Comparison of ENCODE assay signal across 2 cellular contexts in the genomic region with DNA sequence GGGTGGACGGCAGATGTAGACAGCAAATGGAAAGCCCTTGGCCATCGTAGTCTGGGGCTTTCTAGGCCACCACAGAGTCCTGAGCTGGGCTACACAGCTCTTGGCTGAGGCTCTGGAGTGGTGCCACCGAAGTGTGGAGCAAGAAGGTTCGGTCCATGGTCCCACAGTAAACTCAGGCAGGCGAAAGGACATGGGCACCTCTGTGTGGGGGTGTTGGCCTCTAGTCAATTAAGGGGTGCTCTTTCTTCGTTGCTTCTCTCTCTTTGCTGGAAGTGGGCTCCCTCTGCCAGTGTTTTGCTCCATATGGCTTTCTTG.
TF ChIP-seq lines count a peak whose summit lies in the region.

No MANE protein-coding gene starts in this region.

TF ChIP-seq in GM23338, 12 proteins besides CTCF, POLR2A, EP300 and RAD21:
- TF ChIP-seq ZNF114 (CRISPR knock-in tag; IDR thresholded peaks at IDR 0.05): no peak
- no peak for TF ChIP-seq CREB1 (CRISPR knock-in tag; IDR thresholded peaks at IDR 0.05; ENCODE audit: low read depth)
- no peak for TF ChIP-seq JUNB (IDR thresholded peaks at IDR 0.05; ENCODE audit: unreplicated experiment)
- TF ChIP-seq POLR2AphosphoS5 (IDR thresholded peaks at IDR 0.05; ENCODE audit: low read depth): no peak
- TF ChIP-seq ZNF331 (CRISPR knock-in tag; IDR thresholded peaks at IDR 0.05; ENCODE audit: low read depth): no peak

TF ChIP-seq in H1, 55 proteins besides CTCF, POLR2A, EP300 and RAD21:
- TF ChIP-seq CEBPB (IDR thresholded peaks at IDR 0.05; ENCODE audit: low read depth, low read length) (no peak), SP1 (IDR thresholded peaks at IDR 0.05; ENCODE audit: low read depth, low read length) (no peak), GTF2F1 (IDR thresholded peaks at IDR 0.05; ENCODE audit: borderline replicate concordance, low read depth, low read length) (no peak), SUZ12 (IDR thresholded peaks at IDR 0.05; ENCODE audit: low read length) (no peak), SIN3A (conservative IDR thresholded peaks at IDR 0.05 in 1 of 2, IDR thresholded peaks at IDR 0.05 in 1 of 2; ENCODE audit: low read depth in 1 of 2, low read length in 2 of 2) (no peak), CTBP2 (IDR thresholded peaks at IDR 0.05; ENCODE audit: borderline replicate concordance, insufficient read depth, insufficient read length, low read length) (no peak), MAFK (IDR thresholded peaks at IDR 0.05; ENCODE audit: low read depth, low read length) (no peak), KDM5A (IDR thresholded peaks at IDR 0.05; ENCODE audit: low read length) (no peak), ZNF274 (IDR thresholded peaks at IDR 0.05; ENCODE audit: borderline replicate concordance, extremely low read depth, low read length) (no peak), TAF7 (optimal IDR thresholded peaks at IDR 0.05; ENCODE audit: borderline replicate concordance, low read depth, low read length) (no peak), CBX5 (IDR thresholded peaks at IDR 0.05; ENCODE audit: low read depth, low read length) (no peak), SIRT6 (IDR thresholded peaks at IDR 0.05; ENCODE audit: low read length) (no peak), RBBP5 (IDR thresholded peaks at IDR 0.05; ENCODE audit: borderline replicate concordance, low read depth, low read length) (no peak), GABPA (IDR thresholded peaks at IDR 0.05; ENCODE audit: borderline replicate concordance, insufficient read depth, low read length) (no peak), HDAC2 (IDR thresholded peaks at IDR 0.05; ENCODE audit: borderline replicate concordance in 1 of 2, low read depth in 2 of 2, low read length in 2 of 2) (no peak), ASH2L (IDR thresholded peaks at IDR 0.05; ENCODE audit: low read length) (no peak), TAF1 (IDR thresholded peaks at IDR 0.05; ENCODE audit: low read depth, low read length) (no peak), CHD2 (IDR thresholded peaks at IDR 0.05; ENCODE audit: low read length) (no peak), CREB1 (IDR thresholded peaks at IDR 0.05) (no peak)
- TF ChIP-seq, protein P1, sequence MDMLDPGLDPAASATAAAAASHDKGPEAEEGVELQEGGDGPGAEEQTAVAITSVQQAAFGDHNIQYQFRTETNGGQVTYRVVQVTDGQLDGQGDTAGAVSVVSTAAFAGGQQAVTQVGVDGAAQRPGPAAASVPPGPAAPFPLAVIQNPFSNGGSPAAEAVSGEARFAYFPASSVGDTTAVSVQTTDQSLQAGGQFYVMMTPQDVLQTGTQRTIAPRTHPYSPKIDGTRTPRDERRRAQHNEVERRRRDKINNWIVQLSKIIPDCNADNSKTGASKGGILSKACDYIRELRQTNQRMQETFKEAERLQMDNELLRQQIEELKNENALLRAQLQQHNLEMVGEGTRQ (IDR thresholded peaks at IDR 0.05; ENCODE audit: low read length): no peak
